ENCODE assay signal across 8 cellular contexts in the genomic region with DNA sequence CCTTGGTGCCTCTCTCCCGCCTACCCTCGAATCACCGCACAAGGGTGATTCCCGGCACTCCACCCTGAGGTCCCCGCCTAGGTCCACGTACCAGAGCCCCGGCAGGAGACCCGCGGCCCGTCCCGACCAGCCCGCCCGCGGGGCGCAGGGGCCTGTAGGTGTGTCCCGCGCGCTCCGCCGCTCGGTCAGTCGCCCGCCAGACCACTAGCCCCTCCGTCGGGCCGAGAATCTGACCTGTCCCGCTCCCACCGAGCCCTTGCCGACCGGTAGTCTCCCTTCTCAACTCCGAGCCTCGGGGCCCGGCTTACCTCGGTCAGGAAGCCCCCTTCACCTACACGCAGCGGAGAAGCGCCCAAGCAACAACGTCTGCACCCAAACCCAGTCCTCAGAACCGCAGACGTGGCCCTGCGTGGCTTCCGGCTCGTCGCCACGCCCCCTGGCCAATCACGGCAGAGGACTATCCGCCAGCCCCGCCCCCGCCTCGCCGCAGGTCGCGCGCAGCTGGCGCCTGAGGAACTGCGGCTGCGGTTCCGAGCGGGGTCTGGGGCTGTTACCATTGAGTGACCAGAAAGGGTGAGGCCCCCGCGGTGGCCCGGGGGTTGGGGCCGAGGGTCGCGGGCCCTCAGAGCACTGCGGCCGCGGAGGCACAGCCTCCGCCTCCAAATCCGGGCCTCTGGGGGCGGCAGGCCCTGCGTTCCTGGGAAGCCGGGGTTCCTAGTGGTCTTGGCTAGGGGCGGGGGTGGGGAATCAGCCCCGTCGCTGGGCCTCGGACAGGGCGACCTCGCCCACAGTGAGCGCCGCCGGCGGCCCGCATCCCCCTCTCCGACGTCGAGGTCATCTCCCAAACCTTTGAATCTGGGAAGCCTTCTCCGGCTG. TPM values are rescaled to one million over a fixed set of nuclear protein-coding genes. Genes with fewer than 3 reads are reported as not detected.
DNase-seq lines count a peak whose midpoint lies in the region; ATAC-seq and TF ChIP-seq lines count a peak whose summit lies in the region.

A gene with protein sequence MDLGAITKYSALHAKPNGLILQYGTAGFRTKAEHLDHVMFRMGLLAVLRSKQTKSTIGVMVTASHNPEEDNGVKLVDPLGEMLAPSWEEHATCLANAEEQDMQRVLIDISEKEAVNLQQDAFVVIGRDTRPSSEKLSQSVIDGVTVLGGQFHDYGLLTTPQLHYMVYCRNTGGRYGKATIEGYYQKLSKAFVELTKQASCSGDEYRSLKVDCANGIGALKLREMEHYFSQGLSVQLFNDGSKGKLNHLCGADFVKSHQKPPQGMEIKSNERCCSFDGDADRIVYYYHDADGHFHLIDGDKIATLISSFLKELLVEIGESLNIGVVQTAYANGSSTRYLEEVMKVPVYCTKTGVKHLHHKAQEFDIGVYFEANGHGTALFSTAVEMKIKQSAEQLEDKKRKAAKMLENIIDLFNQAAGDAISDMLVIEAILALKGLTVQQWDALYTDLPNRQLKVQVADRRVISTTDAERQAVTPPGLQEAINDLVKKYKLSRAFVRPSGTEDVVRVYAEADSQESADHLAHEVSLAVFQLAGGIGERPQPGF (minus strand): TSS at position 395 of the 876 bp plus-strand sequence. CDS start 2,253 bp downstream, outside the sequence.
Gene RWDD2A (plus strand): TSS at position 487 of the 876 bp plus-strand sequence. CDS start 1,095 bp downstream, outside the sequence.

- H3K4me3 ChIP-seq in BJ (ENCODE audit: low read depth, low read length), result peak within 1 kb of the TSS; percentile 93
- H3K4me3 ChIP-seq in colonic mucosa, result peak within 1 kb of the TSS; percentile 88

- peak within 1 kb of the TSS; percentile 97 for H3K27ac Mint-ChIP-seq in activated CD4-positive, alpha-beta T cell treated with anti-CD3 and anti-CD28 coated beads, Interleukin-2, amount 10 ng/mL, durations not matched to agents 24 days and 14 days

- CTCF ChIA-PET in BJ (lab: Yijun Ruan, JAX), result interaction anchor here (1.5 to 9.4 kb wide), 2 partner anchors 126 to 319 kb away, joined by 3 to 70 read pairs; partner anchors contain the start of genes DOP1A, PRSS35 and UBE3D

- DNase-seq in BJ (ENCODE audit: low read depth), result no peak
- peak; percentile 93 for DNase-seq in GM19238 (ENCODE audit: insufficient read length, low spot score)
- peak; percentile 77 to 80 for DNase-seq in NCI-H524 (lab: John Stamatoyannopoulos, UW)
- DNase-seq in activated CD4-positive, alpha-beta T cell treated with anti-CD3 and anti-CD28 coated beads, Interleukin-2, amount 10 ng/mL, durations not matched to agents 24 days and 14 days, result peak; percentile 97
- DNase-seq in colonic mucosa, result peak; percentile 94
- DNase-seq in left kidney (ENCODE audit: low read depth, low spot score), result peak; percentile 95
- peak; percentile 86 for DNase-seq in stimulated activated CD4-positive, alpha-beta T cell treated with anti-CD3 and anti-CD28 coated beads, Interleukin-1b, Interleukin-23, amount 100 ng/mL, for 48 hours

- H3K27me3 ChIP-seq in BJ (ENCODE audit: control insufficient read depth, insufficient read depth, low read length) (no peaks in the 10 kb centered on the region), colonic mucosa (no peaks in the 10 kb centered on the region)

- peak within 1 kb of the TSS; percentile 70 for H3K27ac ChIP-seq in colonic mucosa

- peak within 1 kb of the TSS; percentile 99 for H3K4me3 Mint-ChIP-seq in activated CD4-positive, alpha-beta T cell treated with anti-CD3 and anti-CD28 coated beads, Interleukin-2, amount 10 ng/mL, durations not matched to agents 24 days and 14 days

- H3K9me3 Mint-ChIP-seq in activated CD4-positive, alpha-beta T cell treated with anti-CD3 and anti-CD28 coated beads, Interleukin-2, amount 10 ng/mL, durations not matched to agents 24 days and 14 days, result no peaks in the 10 kb centered on the region

- H3K9ac ChIP-seq in colonic mucosa (ENCODE audit: low read depth in 2 of 2, low read length in 2 of 2), result peak within 1 kb of the TSS; percentile 86 to 94

- peaks cover 3% of the 10 kb centered on the region; the same call in 1 of the 2 replicates for H3K36me3 ChIP-seq in BJ (ENCODE audit: control insufficient read depth, insufficient read depth, low read length)
- peaks cover 6% of the 10 kb centered on the region for H3K36me3 ChIP-seq in colonic mucosa

- peaks cover 23% of the 10 kb centered on the region for H3K36me3 Mint-ChIP-seq in activated CD4-positive, alpha-beta T cell treated with anti-CD3 and anti-CD28 coated beads, Interleukin-2, amount 10 ng/mL, durations not matched to agents 24 days and 14 days (ENCODE audit: low read depth)

- POLR2A ChIA-PET in BJ (lab: Charles Lee), result interaction anchor here (0.6 kb wide), 3 partner anchors 22 to 1105 kb away, joined by 6 to 9 read pairs (median 8); no protein-coding TSS in a partner anchor

- peaks cover 3% of the 10 kb centered on the region for H3K27me3 Mint-ChIP-seq in activated CD4-positive, alpha-beta T cell treated with anti-CD3 and anti-CD28 coated beads, Interleukin-2, amount 10 ng/mL, durations not matched to agents 24 days and 14 days

- H3K4me1 ChIP-seq in colonic mucosa, result peaks cover 7% of the 10 kb centered on the region

- peak; percentile 98 for ATAC-seq in HG03432 (IDR thresholded peaks at IDR 0.05; ENCODE audit: unreplicated experiment)

- H3K9me3 ChIP-seq in colonic mucosa, result no peaks in the 10 kb centered on the region

- intact Hi-C loops in activated CD4-positive, alpha-beta T cell treated with anti-CD3 and anti-CD28 coated beads, Interleukin-2, amount 10 ng/mL, durations not matched to agents 24 days and 14 days (cut with micrococcal nuclease), result loop anchor here (1.0 to 2.0 kb wide), 3 partner anchors 22 to 946 kb away; partner anchors contain the start of genes DOP1A and IBTK
- intact Hi-C loops in colonic mucosa (cut with DNase I), result loop anchor here (5.0 kb wide), 1 partner anchor 126 kb away; the partner anchor contains the start of genes DOP1A and UBE3D

- TF ChIP-seq CTCF in BJ (IDR thresholded peaks at IDR 0.05; ENCODE audit: insufficient read depth, low read depth, low read length), result no peak
- no peak for TF ChIP-seq CTCF in colonic mucosa (IDR thresholded peaks at IDR 0.05)

- H3K4me1 Mint-ChIP-seq in activated CD4-positive, alpha-beta T cell treated with anti-CD3 and anti-CD28 coated beads, Interleukin-2, amount 10 ng/mL, durations not matched to agents 24 days and 14 days, result peaks cover 26% of the 10 kb centered on the region

RNA-seq across cellular contexts. Expression of the first gene that starts in this region (rescaled TPM):
- 74.4 and 96.5 TPM in 2 replicates for polyA plus RNA-seq in BJ (2011; rRNA removed)
- polyA minus RNA-seq in BJ (2011; rRNA and poly(A)+ RNA removed), result 56.5 and 72.7 TPM in 2 replicates
- total RNA-seq in activated CD4-positive, alpha-beta T cell treated with anti-CD3 and anti-CD28 coated beads, Interleukin-2, amount 10 ng/mL, durations not matched to agents 24 days and 14 days, result 19.7 and 24.7 TPM in 2 replicates
- 10 to 100 TPM; 52.8 to 57.0 TPM for total RNA-seq in colonic mucosa

RNA-seq across cellular contexts. Expression of gene RWDD2A, which starts in this region (rescaled TPM):
- 4.4 and 6.9 TPM in 2 replicates for polyA plus RNA-seq in BJ (2011; rRNA removed)
- polyA minus RNA-seq in BJ (2011; rRNA and poly(A)+ RNA removed), result 1.7 and 2.7 TPM in 2 replicates
- total RNA-seq in activated CD4-positive, alpha-beta T cell treated with anti-CD3 and anti-CD28 coated beads, Interleukin-2, amount 10 ng/mL, durations not matched to agents 24 days and 14 days, result 1.1 and 1.4 TPM in 2 replicates
- 1 to 10 TPM; 2.1 to 4.6 TPM for total RNA-seq in colonic mucosa
